Comparison of ENCODE assay signal across 1 cellular context in genomic region chr3:188003188-188004171, GRCh38.
TF ChIP-seq lines count a peak whose summit lies in the region.

No MANE protein-coding gene starts in this region.

TF ChIP-seq in HepG2, 621 proteins besides CTCF, POLR2A, EP300 and RAD21 (continued from another document and continues in another):
- TF ChIP-seq E2F1 (CRISPR knock-in tag; IDR thresholded peaks at IDR 0.05) (no peak), SCMH1 (CRISPR knock-in tag; IDR thresholded peaks at IDR 0.05; ENCODE audit: borderline replicate concordance) (no peak), ZNF333 (CRISPR knock-in tag; IDR thresholded peaks at IDR 0.05; ENCODE audit: borderline replicate concordance) (no peak), GMEB1 (CRISPR knock-in tag; IDR thresholded peaks at IDR 0.05; ENCODE audit: borderline replicate concordance) (peak; percentile 29; the same call in 1 of the 2 replicates), JUN (CRISPR knock-in tag; IDR thresholded peaks at IDR 0.05) (no peak), RELA (CRISPR knock-in tag; IDR thresholded peaks at IDR 0.05) (no peak; the same call in 1 of the 2 replicates), NFKBIZ (CRISPR knock-in tag; IDR thresholded peaks at IDR 0.05) (no peak), ZNF549 (CRISPR knock-in tag; IDR thresholded peaks at IDR 0.05) (no peak), GPN1 (CRISPR knock-in tag; IDR thresholded peaks at IDR 0.05; ENCODE audit: borderline replicate concordance) (no peak), REPIN1 (CRISPR knock-in tag; IDR thresholded peaks at IDR 0.05; ENCODE audit: borderline replicate concordance, low read depth) (no peak), ZNF337 (CRISPR knock-in tag; IDR thresholded peaks at IDR 0.05; ENCODE audit: borderline replicate concordance, low read depth) (no peak; the same call in 1 of the 2 replicates), RNF2 (conservative IDR thresholded peaks at IDR 0.05; ENCODE audit: low read depth) (no peak), TSC22D2 (CRISPR knock-in tag; IDR thresholded peaks at IDR 0.05; ENCODE audit: borderline replicate concordance) (no peak), ZNF331 (CRISPR knock-in tag; IDR thresholded peaks at IDR 0.05) (no peak; the same call in 1 of the 2 replicates), SSRP1 (CRISPR knock-in tag; IDR thresholded peaks at IDR 0.05) (0 out of 2 replicates have a peak, but pooled peaks have one; percentile 55), TFDP1 (CRISPR knock-in tag; IDR thresholded peaks at IDR 0.05; ENCODE audit: borderline replicate concordance) (no peak), AGO1 (IDR thresholded peaks at IDR 0.05; ENCODE audit: low read depth, low read length, poor library complexity, severe bottlenecking) (no peak), SP4 (CRISPR knock-in tag; IDR thresholded peaks at IDR 0.05) (no peak), MTF1 (CRISPR knock-in tag; IDR thresholded peaks at IDR 0.05) (no peak), IRF1 (CRISPR knock-in tag; IDR thresholded peaks at IDR 0.05; ENCODE audit: low read depth) (no peak), ZGPAT (CRISPR knock-in tag; IDR thresholded peaks at IDR 0.05) (no peak; the same call in 1 of the 2 replicates), ZNF781 (CRISPR knock-in tag; IDR thresholded peaks at IDR 0.05; ENCODE audit: borderline replicate concordance, not compliant biosample characterization) (no peak), MBNL3 (CRISPR knock-in tag; conservative IDR thresholded peaks at IDR 0.05) (no peak), ZFP91 (CRISPR knock-in tag; IDR thresholded peaks at IDR 0.05; ENCODE audit: borderline replicate concordance) (peak; percentile 71; the same call in 1 of the 2 replicates), LRRFIP1 (CRISPR knock-in tag; conservative IDR thresholded peaks at IDR 0.05) (no peak), ZNF143 (CRISPR knock-in tag; IDR thresholded peaks at IDR 0.05) (no peak), LBX2 (CRISPR knock-in tag; IDR thresholded peaks at IDR 0.05; ENCODE audit: borderline replicate concordance) (no peak), ZNF160 (CRISPR knock-in tag; IDR thresholded peaks at IDR 0.05) (0 out of 2 replicates have a peak, but pooled peaks have one; percentile 46), GLMP (CRISPR knock-in tag; IDR thresholded peaks at IDR 0.05; ENCODE audit: borderline replicate concordance) (no peak), POLR2AphosphoS5 (IDR thresholded peaks at IDR 0.05; ENCODE audit: low read depth, low read length) (peak; percentile 71), CHD2 (IDR thresholded peaks at IDR 0.05; ENCODE audit: low read depth, low read length) (no peak), CREM (IDR thresholded peaks at IDR 0.05) (peak; percentile 66), CREM (CRISPR knock-in tag; IDR thresholded peaks at IDR 0.05) (no peak), MYPOP (CRISPR knock-in tag; IDR thresholded peaks at IDR 0.05) (peak; percentile 71; the same call in 1 of the 2 replicates), HNRNPK (IDR thresholded peaks at IDR 0.05; ENCODE audit: low read depth, low read length, poor library complexity, severe bottlenecking) (no peak), ZNF510 (CRISPR knock-in tag; IDR thresholded peaks at IDR 0.05; ENCODE audit: low read depth) (no peak), ZSCAN5A (CRISPR knock-in tag; IDR thresholded peaks at IDR 0.05; ENCODE audit: borderline replicate concordance) (peak; percentile 4; the same call in 1 of the 2 replicates), NFRKB (IDR thresholded peaks at IDR 0.05) (no peak), ZFP36 (IDR thresholded peaks at IDR 0.05; ENCODE audit: borderline replicate concordance, low read depth, low read length, partially characterized antibody) (no peak), ZNF503 (CRISPR knock-in tag; IDR thresholded peaks at IDR 0.05) (peak; percentile 86; the same call in 1 of the 2 replicates), HOXA3 (CRISPR knock-in tag; IDR thresholded peaks at IDR 0.05) (0 out of 2 replicates have a peak, but pooled peaks have one; percentile 37), YY1 (IDR thresholded peaks at IDR 0.05; ENCODE audit: insufficient read depth, insufficient replicate concordance, low read depth, low read length) (no peak), ZFP1 (CRISPR knock-in tag; IDR thresholded peaks at IDR 0.05) (no peak), ZNF569 (CRISPR knock-in tag; IDR thresholded peaks at IDR 0.05; ENCODE audit: borderline replicate concordance) (no peak), KDM4B (CRISPR knock-in tag; IDR thresholded peaks at IDR 0.05) (no peak), SNAPC5 (CRISPR knock-in tag; IDR thresholded peaks at IDR 0.05; ENCODE audit: borderline replicate concordance) (no peak), RARG (CRISPR knock-in tag; IDR thresholded peaks at IDR 0.05; ENCODE audit: low read depth) (no peak), WIZ (CRISPR knock-in tag; IDR thresholded peaks at IDR 0.05) (no peak), ZNF34 (CRISPR knock-in tag; IDR thresholded peaks at IDR 0.05; ENCODE audit: borderline replicate concordance) (no peak), RCOR2 (CRISPR knock-in tag; IDR thresholded peaks at IDR 0.05) (peak; percentile 75)
